In genomic region chr1:211921579-211922095, GRCh38 we compare ENCODE assay signal across 21 cellular contexts.
DNase-seq lines count a peak whose midpoint lies in the region; ATAC-seq, FAIRE-seq and TF ChIP-seq lines count a peak whose summit lies in the region.
"Had no signal": no experiment of that assay in that cellular context is flagged by ENCODE, and none has a peak within 500 bp of the region (broad histone marks: within the 10 kb centered on the region; RNA-seq: fewer than 3 reads in every experiment).

No MANE protein-coding gene starts in this region.

- no peak overlapping the region for H3K4me3 ChIP-seq in K562
- H3K4me3 ChIP-seq in HepG2 (replicated peaks in 1 of 3; ENCODE audit: insufficient read depth in 1 of 3, low read depth in 2 of 3, low read length in 3 of 3), result no peak overlapping the region
- H3K4me3 ChIP-seq in right lobe of liver, result no peak overlapping the region
- no peak overlapping the region for H3K4me3 ChIP-seq in breast epithelium
- no peak overlapping the region for H3K4me3 ChIP-seq in kidney (ENCODE audit: low read length in 2 of 2)
- H3K4me3 ChIP-seq: BLaER1 treated with 17β-estradiol and CSF1 and Interleukin-3, amounts not matched to agents 10 nM and 100 nM had no signal

- POLR2A ChIA-PET in K562 (lab: Yijun Ruan, JAX) (interaction anchor here (0.6 to 1.3 kb wide), 2 partner anchors 9 to 238 kb away, joined by 3 to 4 read pairs; no protein-coding TSS in a partner anchor), HepG2 (lab: Yijun Ruan, JAX) (no interaction called here)

- TF ChIP-seq POLR2A in K562 (conservative IDR thresholded peaks at IDR 0.05), result no peak
- no peak for TF ChIP-seq POLR2A in HepG2 (IDR thresholded peaks at IDR 0.05; ENCODE audit: insufficient read depth in 1 of 2, low read depth in 2 of 2, low read length in 2 of 2)
- TF ChIP-seq POLR2A in right lobe of liver (IDR thresholded peaks at IDR 0.05), result no peak
- no peak for TF ChIP-seq POLR2A in breast epithelium (IDR thresholded peaks at IDR 0.05)

- H3K9me3 ChIP-seq in K562 (replicated peaks; ENCODE audit: control insufficient read depth, insufficient read depth, low read depth, low read length) (no peaks in the 10 kb centered on the region), HepG2 (ENCODE audit: low read length) (no peaks in the 10 kb centered on the region), right lobe of liver (no peaks in the 10 kb centered on the region), breast epithelium (no peaks in the 10 kb centered on the region), kidney (ENCODE audit: control insufficient read depth in 1 of 2, low read length in 2 of 2) (no peaks in the 10 kb centered on the region)
- H3K9me3 ChIP-seq: BLaER1 treated with 17β-estradiol and CSF1 and Interleukin-3, amounts not matched to agents 10 nM and 100 nM; Caco-2 had no signal

- in situ Hi-C loops in K562 (cut with MboI) (no loop called here), HepG2 (cut with HindIII; ENCODE audit: extremely low pct_ligation_motif_present, low pct_unique_long_range_greater_than_20kb) (no loop called here)

- intact Hi-C loops in K562 (cut with micrococcal nuclease) (no loop called here), HepG2 (cut with micrococcal nuclease; ENCODE audit: unreplicated experiment) (no loop called here), right lobe of liver (cut with DNase I) (no loop called here), breast epithelium (cut with DNase I; ENCODE audit: low total_unique reads) (no loop called here), kidney (cut with DNase I) (no loop called here)

- H3K4me2 ChIP-seq in K562 (ENCODE audit: insufficient read depth, low read length) (no peak overlapping the region), HepG2 (ENCODE audit: low read depth, low read length) (no peak overlapping the region)
- H3K4me2 ChIP-seq: BLaER1 treated with 17β-estradiol and CSF1 and Interleukin-3, amounts not matched to agents 10 nM and 100 nM had no signal

- CTCF ChIA-PET in K562 (lab: Yijun Ruan, JAX; ENCODE audit: low intra/inter-chr PET ratio) (no interaction called here), HepG2 (lab: Yijun Ruan, JAX; ENCODE audit: low intra/inter-chr PET ratio, low total read pairs) (no interaction called here)

- no peaks in the 10 kb centered on the region for H3K79me2 ChIP-seq in K562 (ENCODE audit: control insufficient read depth, insufficient read depth, low read length)
- no peaks in the 10 kb centered on the region for H3K79me2 ChIP-seq in HepG2 (ENCODE audit: insufficient read depth, low read length)

- H3K9me1 ChIP-seq in K562 (ENCODE audit: control insufficient read depth, insufficient read depth, low read length), result no peaks in the 10 kb centered on the region

- TF ChIP-seq RAD21 in K562 (CRISPR knock-in tag; conservative IDR thresholded peaks at IDR 0.05 in 1 of 2, IDR thresholded peaks at IDR 0.05 in 1 of 2) (no peak), HepG2 (CRISPR knock-in tag; IDR thresholded peaks at IDR 0.05) (no peak)

- peaks cover 0 to 10% of the 10 kb centered on the region in 2 experiments; a peak in 2 of 5 replicates for H3K27me3 ChIP-seq in K562 (ENCODE audit: control insufficient read depth in 2 of 2, insufficient read depth in 2 of 2, low read length in 2 of 2)
- no peaks in the 10 kb centered on the region for H3K27me3 ChIP-seq in HepG2 (ENCODE audit: control insufficient read depth in 1 of 2, insufficient read depth in 2 of 2, low read length in 2 of 2)
- no peaks in the 10 kb centered on the region for H3K27me3 ChIP-seq in right lobe of liver
- H3K27me3 ChIP-seq in breast epithelium, result no peaks in the 10 kb centered on the region
- H3K27me3 ChIP-seq: BLaER1 treated with 17β-estradiol and CSF1 and Interleukin-3, amounts not matched to agents 10 nM and 100 nM had no signal

- DNase-seq in K562 (ENCODE audit: extremely low read depth in 1 of 4, low spot score in 3 of 4), result no peak
- no peak for DNase-seq in HepG2 (ENCODE audit: low spot score)
- DNase-seq in right lobe of liver, result peak in 2 of 3 donors; percentile 42 to 70
- DNase-seq in breast epithelium (ENCODE audit: low spot score in 2 of 2), result no peak
- DNase-seq in kidney, result no peak
- no peak for DNase-seq in RPMI8226
- no peak for DNase-seq in activated CD8-positive, alpha-beta memory T cell treated with anti-CD3 and anti-CD28 coated beads, Interleukin-2, amount 50 U/mL, for 4 hours
- DNase-seq: 8988T; AML-193; Caco-2; Calu3; CD4-positive, alpha-beta T cell; CD8-positive, alpha-beta T cell; DMS79 treated with DMSO at 0.1 percent for 48 hours; GF-D8 had no signal

- ATAC-seq in K562 (no peak), HepG2 (no peak), right lobe of liver (peak; percentile 4 to 40 (median 24))
- ATAC-seq: CD8-positive, alpha-beta T cell had no signal

- TF ChIP-seq EP300 in K562 (IDR thresholded peaks at IDR 0.05; ENCODE audit: low read length), result no peak
- TF ChIP-seq EP300 in HepG2 (IDR thresholded peaks at IDR 0.05; ENCODE audit: low read depth in 2 of 2, low read length in 2 of 2), result no peak
- no peak for TF ChIP-seq EP300 in HepG2 (CRISPR knock-in tag; IDR thresholded peaks at IDR 0.05; ENCODE audit: borderline replicate concordance)

- BruUV-seq in K562 (replicated peaks; lab: Mats Ljungman, UMichigan) (no TSS peak), HepG2 (replicated peaks; lab: Mats Ljungman, UMichigan) (no TSS peak)

- 44% methylated on average over 9 of the region's 9 CpGs for WGBS in K562 (ENCODE audit: insufficient coverage, low coverage, missing lambda C conversion rate)
- 75% methylated on average over 9 of the region's 9 CpGs for WGBS in HepG2 (ENCODE audit: low lambda C conversion rate)
- WGBS in right lobe of liver (ENCODE audit: insufficient coverage, low coverage, low lambda C conversion rate, missing lambda C conversion rate), result 31% methylated on average over 3 of the region's 9 CpGs

- H3K27ac ChIP-seq in K562 (ENCODE audit: extremely low read depth, low read depth, low read length), result no peak overlapping the region
- H3K27ac ChIP-seq in HepG2 (ENCODE audit: extremely low read length, insufficient read depth, low read length), result no peak overlapping the region
- peak overlapping the region; percentile 74 to 81 (median 80) for H3K27ac ChIP-seq in right lobe of liver
- H3K27ac ChIP-seq in breast epithelium, result no peak overlapping the region
- no peak overlapping the region for H3K27ac ChIP-seq in kidney (ENCODE audit: low read depth in 2 of 2, low read length in 2 of 2)
- H3K27ac ChIP-seq: BLaER1 treated with 17β-estradiol and CSF1 and Interleukin-3, amounts not matched to agents 10 nM and 100 nM had no signal

- H3K9ac ChIP-seq in K562 (ENCODE audit: insufficient read depth in 1 of 2, low read depth in 2 of 2, low read length in 2 of 2) (no peak overlapping the region), HepG2 (ENCODE audit: insufficient read depth, low read depth, low read length) (no peak overlapping the region), kidney (ENCODE audit: low read length in 2 of 2) (no peak overlapping the region)
- H3K9ac ChIP-seq: BLaER1 treated with 17β-estradiol and CSF1 and Interleukin-3, amounts not matched to agents 10 nM and 100 nM had no signal

- H3K36me3 ChIP-seq in K562 (ENCODE audit: control insufficient read depth, insufficient read depth, low read length) (no peaks in the 10 kb centered on the region), HepG2 (replicated peaks in 1 of 2; ENCODE audit: control insufficient read depth in 1 of 2, insufficient read depth in 2 of 2, low read length in 2 of 2) (no peaks in the 10 kb centered on the region), right lobe of liver (no peaks in the 10 kb centered on the region), breast epithelium (no peaks in the 10 kb centered on the region), kidney (ENCODE audit: control insufficient read depth in 1 of 2, insufficient read depth in 2 of 2, low read length in 2 of 2) (no peaks in the 10 kb centered on the region)
- H3K36me3 ChIP-seq: BLaER1 treated with 17β-estradiol and CSF1 and Interleukin-3, amounts not matched to agents 10 nM and 100 nM had no signal

- H3K4me1 ChIP-seq in K562 (replicated peaks in 1 of 2; ENCODE audit: control insufficient read depth in 2 of 2, insufficient read depth in 2 of 2, low read length in 2 of 2), result peaks cover 4 to 5% of the 10 kb centered on the region in 2 experiments; a peak in 3 of 5 replicates
- peaks cover 67% of the 10 kb centered on the region for H3K4me1 ChIP-seq in HepG2 (ENCODE audit: insufficient read depth, low read length)
- H3K4me1 ChIP-seq in right lobe of liver, result peaks cover 0 to 49% (median 27%) of the 10 kb centered on the region in 4 donors
- no peaks in the 10 kb centered on the region for H3K4me1 ChIP-seq in breast epithelium
- peaks cover 4 to 7% of the 10 kb centered on the region in 2 donors for H3K4me1 ChIP-seq in kidney (ENCODE audit: control insufficient read depth in 1 of 2, insufficient read depth in 1 of 2, low read depth in 1 of 2, low read length in 2 of 2)

- no peak overlapping the region for H2AFZ ChIP-seq in K562 (ENCODE audit: low read depth, low read length)
- H2AFZ ChIP-seq in HepG2 (ENCODE audit: low read length), result no peak overlapping the region

- FAIRE-seq in K562 (lab: Jason Lieb, UNC) (no peak), HepG2 (lab: Jason Lieb, UNC) (no peak), kidney (lab: Jason Lieb, UNC) (no peak)
- FAIRE-seq: A204.1, D721Med, G401.6, GM12891, GM19239 had no signal

- TF ChIP-seq CTCF in K562 (IDR thresholded peaks at IDR 0.05 in 2 of 3, conservative IDR thresholded peaks at IDR 0.05 in 1 of 3; ENCODE audit: insufficient read depth in 2 of 3, low read depth in 1 of 3, low read length in 3 of 3), result no peak
- TF ChIP-seq CTCF in HepG2 (CRISPR knock-in tag; IDR thresholded peaks at IDR 0.05), result no peak
- no peak for TF ChIP-seq CTCF in right lobe of liver (IDR thresholded peaks at IDR 0.05)
- TF ChIP-seq CTCF in breast epithelium (IDR thresholded peaks at IDR 0.05), result no peak
- no peak for TF ChIP-seq CTCF in kidney (IDR thresholded peaks at IDR 0.05; ENCODE audit: borderline replicate concordance, extremely low read depth, insufficient read depth)

- H4K20me1 ChIP-seq in K562 (replicated peaks; ENCODE audit: control insufficient read depth, insufficient read depth, low read length) (no peaks in the 10 kb centered on the region), HepG2 (ENCODE audit: insufficient read depth, low read length) (no peaks in the 10 kb centered on the region)
- H4K20me1 ChIP-seq: BLaER1 treated with 17β-estradiol and CSF1 and Interleukin-3, amounts not matched to agents 10 nM and 100 nM had no signal

TF ChIP-seq in K562, 482 proteins besides CTCF, POLR2A, EP300 and RAD21:
- TF ChIP-seq TCF7 (IDR thresholded peaks at IDR 0.05; ENCODE audit: borderline replicate concordance), result no peak
- peak; percentile 55; the same call in 1 of the 2 replicates for TF ChIP-seq ZNF121 (CRISPR knock-in tag; conservative IDR thresholded peaks at IDR 0.05)

Comparison
In these comparisons a context has a peak if more than half of its experiments do, and no peak if none do; other contexts are left out.
1. ATAC-seq: peak in right lobe of liver (4 of 4); none in K562 (single experiment) and HepG2 (single experiment).
2. DNase-seq: peak in right lobe of liver (2 of 3); none in K562 (0 of 4), HepG2 (single experiment), breast epithelium (0 of 2), kidney (single experiment), RPMI8226 (single experiment) and activated CD8-positive, alpha-beta memory T cell treated with anti-CD3 and anti-CD28 coated beads, Interleukin-2, amount 50 U/mL, for 4 hours (single experiment).
3. H3K27ac ChIP-seq: peak in right lobe of liver (3 of 3); none in K562 (single experiment), HepG2 (single experiment), breast epithelium (0 of 2) and kidney (0 of 2).
4. Of the 241 proteins assayed by ChIP-seq in both HepG2 and K562: peak only in HepG2: STAT6 and ZBTB33; only in K562: none; in both: ZNF121; in neither: 238.